Comparison of ENCODE assay signal across 14 cellular contexts in the genomic region with DNA sequence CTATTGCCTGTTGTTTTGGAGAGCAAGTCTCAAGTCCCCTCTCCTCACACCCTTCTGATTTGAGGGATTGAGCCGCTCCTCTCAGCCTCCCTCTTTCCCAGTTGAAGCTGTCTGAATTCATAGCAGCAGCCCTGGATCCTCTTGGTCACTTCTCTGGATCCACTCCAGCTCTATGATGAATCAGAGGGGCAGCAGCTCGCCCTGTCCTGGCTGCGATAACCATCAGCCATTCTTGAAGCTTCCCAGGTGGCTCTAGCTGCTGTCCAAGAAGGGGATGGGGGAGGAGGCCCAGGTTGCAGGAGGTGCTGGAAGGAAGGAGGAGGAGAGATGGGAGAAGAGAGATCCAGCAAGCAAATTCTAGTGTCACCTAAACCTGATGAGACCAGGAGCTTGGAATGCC. TPM values are rescaled to one million over a fixed set of nuclear protein-coding genes. Genes with fewer than 3 reads are reported as not detected.
A peak's percentile ranks its signal among the peaks of the same experiment; 100 is the strongest.
DNase-seq lines count a peak whose midpoint lies in the region; ATAC-seq, FAIRE-seq and TF ChIP-seq lines count a peak whose summit lies in the region.
"Had no signal": no experiment of that assay in that cellular context is flagged by ENCODE, and none has a peak within 500 bp of the region (broad histone marks: within the 10 kb centered on the region; RNA-seq: fewer than 3 reads in every experiment).

No MANE protein-coding gene starts in this region.

- no peaks in the 10 kb centered on the region; the same call in 1 of the 2 replicates for H3K27me3 Mint-ChIP-seq in HFFc6 (ENCODE audit: insufficient read depth)
- H3K27me3 Mint-ChIP-seq: stimulated activated naive CD8-positive, alpha-beta T cell treated with anti-CD3 and anti-CD28 coated beads, Interleukin-15, amount 100 ng/mL, for 72 hours had no signal

- peaks cover 18% of the 10 kb centered on the region for H3K36me3 Mint-ChIP-seq in HFFc6 (ENCODE audit: low read depth)

- TF ChIP-seq POLR2A in GM12892 (IDR thresholded peaks at IDR 0.05; ENCODE audit: low read depth, low read length) = no peak

- H3K4me1 Mint-ChIP-seq in HFFc6 (ENCODE audit: low read depth) = peaks cover 78% of the 10 kb centered on the region

- no peak overlapping the region for H3K4me3 ChIP-seq in AG10803 (ENCODE audit: low read length)

- no peak for TF ChIP-seq CTCF in AG10803 (conservative IDR thresholded peaks at IDR 0.05; ENCODE audit: low read length)
- no peak for TF ChIP-seq CTCF in HFFc6 (IDR thresholded peaks at IDR 0.05)
- no peak for TF ChIP-seq CTCF in GM20000 (IDR thresholded peaks at IDR 0.05; ENCODE audit: extremely low read depth, missing control alignments)

- FAIRE-seq in GM12892 (lab: Jason Lieb, UNC) = no peak

- H3K27ac Mint-ChIP-seq in HFFc6 = peak overlapping the region; percentile 60

- no peaks in the 10 kb centered on the region for H3K9me3 Mint-ChIP-seq in HFFc6
- H3K9me3 Mint-ChIP-seq: stimulated activated naive CD8-positive, alpha-beta T cell treated with anti-CD3 and anti-CD28 coated beads, Interleukin-15, amount 100 ng/mL, for 72 hours had no signal

- DNase-seq in AG10803 (ENCODE audit: low read depth) = peak; percentile 37
- DNase-seq in HFFc6 = peak; percentile 71
- DNase-seq in astrocyte of the hippocampus (ENCODE audit: low read depth, low spot score) = peak; percentile 72
- DNase-seq in kidney tubule cell (ENCODE audit: low spot score) = peak; percentile 28
- DNase-seq in activated CD4-positive, CD25-positive, alpha-beta regulatory T cell treated with anti-CD3 and anti-CD28 coated beads, Interleukin-2, amount 50 U/mL, for 72 hours = no peak
- no peak for DNase-seq in GM12892 (ENCODE audit: insufficient read length)
- DNase-seq in GM20000 (ENCODE audit: low spot score) = no peak
- DNase-seq: C1 segment of cervical spinal cord; GDM1; Karpas-422; NK-92 treated with Interleukin-12 subunit alpha and Interleukin-12 subunit beta, amount 100 ng/mL, for 24 hours; stimulated activated naive CD8-positive, alpha-beta T cell treated with anti-CD3 and anti-CD28 coated beads, Interleukin-15, amount 100 ng/mL, for 72 hours had no signal

- H3K4me3 Mint-ChIP-seq in HFFc6 = no peak overlapping the region
- H3K4me3 Mint-ChIP-seq: stimulated activated naive CD8-positive, alpha-beta T cell treated with anti-CD3 and anti-CD28 coated beads, Interleukin-15, amount 100 ng/mL, for 72 hours had no signal

- ATAC-seq in HG03095 (IDR thresholded peaks at IDR 0.05; ENCODE audit: unreplicated experiment) = no peak
- ATAC-seq: activated CD4-positive, CD25-positive, alpha-beta regulatory T cell treated with anti-CD3 and anti-CD28 coated beads, Interleukin-2, amount 50 U/mL, for 24 hours; stimulated activated naive CD8-positive, alpha-beta T cell treated with anti-CD3 and anti-CD28 coated beads, Interleukin-15, amount 100 ng/mL, for 72 hours had no signal

RNA-seq across cellular contexts. Expression of gene WNT4, which starts 31.3 kb away (rescaled TPM):
- total RNA-seq in HFFc6 (2021; fragmentation: NEBNext Ultra II Directional; extraction: Animal tissue kit (Norgen Biotek cat#: 25700)) = not detected
- 0.49 TPM for polyA plus RNA-seq in GM12892 (2012; ENCODE audit: missing spikeins)

RNA-seq across cellular contexts. Expression of gene CDC42, which starts 59.1 kb away (rescaled TPM):
- 100 to 1,000 TPM; 273 to 298 (median 280) TPM for total RNA-seq in HFFc6 (2021; fragmentation: NEBNext Ultra II Directional; extraction: Animal tissue kit (Norgen Biotek cat#: 25700))
- polyA plus RNA-seq in GM12892 (2012; ENCODE audit: missing spikeins) = 324 TPM

Comparison
In these comparisons a context has a peak if more than half of its experiments do, and no peak if none do; other contexts are left out.
1. DNase-seq: peak in AG10803 (single experiment), HFFc6 (single experiment), astrocyte of the hippocampus (single experiment) and kidney tubule cell (single experiment); none in activated CD4-positive, CD25-positive, alpha-beta regulatory T cell treated with anti-CD3 and anti-CD28 coated beads, Interleukin-2, amount 50 U/mL, for 72 hours (single experiment), GM12892 (single experiment) and GM20000 (single experiment).